ENCODE assay signal across 1 cellular context in genomic region chr16:11587643-11588247, GRCh38.
TF ChIP-seq lines count a peak whose summit lies in the region.

No MANE protein-coding gene starts in this region.

TF ChIP-seq in GM23338, 12 proteins besides CTCF, POLR2A, EP300 and RAD21 (continued from another document):
- no peak for TF ChIP-seq ZNF462 (CRISPR knock-in tag; IDR thresholded peaks at IDR 0.05)
- TF ChIP-seq NANOG (IDR thresholded peaks at IDR 0.05; ENCODE audit: borderline replicate concordance): no peak
- no peak for TF ChIP-seq STAT1 (IDR thresholded peaks at IDR 0.05; ENCODE audit: unreplicated experiment)
